In the genomic region with DNA sequence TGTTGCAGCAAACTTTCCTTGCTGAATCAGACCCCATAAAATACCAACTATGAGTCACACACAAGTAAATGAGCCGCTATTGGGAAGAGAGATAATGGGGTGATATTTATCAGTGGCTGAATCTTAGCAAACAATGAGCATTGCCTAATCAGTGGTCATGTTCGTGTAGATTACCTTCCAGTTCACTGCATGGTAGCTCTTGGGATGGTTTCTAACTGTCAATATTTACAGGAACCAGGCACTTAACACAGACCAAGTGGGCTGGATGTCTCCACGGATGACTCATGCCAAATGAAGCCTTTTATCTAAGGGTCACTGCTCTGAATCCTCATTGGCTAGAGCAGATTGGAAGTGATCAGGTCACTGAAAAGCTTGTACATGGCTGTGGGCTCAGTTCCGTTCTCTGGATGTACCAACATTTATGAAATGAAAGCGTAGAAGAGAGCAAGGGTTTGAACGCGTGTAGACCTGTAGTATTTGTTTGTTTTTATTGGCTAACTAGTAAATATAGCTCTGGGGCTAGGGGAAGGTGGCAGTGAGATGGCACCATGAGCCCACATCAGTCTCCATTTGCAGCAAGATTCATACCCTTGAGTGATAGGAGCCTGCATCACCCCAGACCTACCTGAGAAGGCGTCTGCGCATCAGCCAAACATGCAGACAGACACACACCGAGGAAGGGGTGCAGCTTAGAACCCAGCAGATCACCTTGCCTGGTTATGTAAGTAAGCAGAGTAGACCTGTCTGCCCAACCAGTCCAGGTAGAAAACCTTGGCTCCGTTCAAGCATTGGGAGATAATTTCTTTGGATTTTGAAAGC, we compare ENCODE assay signal across 8 cellular contexts.
DNase-seq lines count a peak whose midpoint lies in the region; ATAC-seq and TF ChIP-seq lines count a peak whose summit lies in the region.

No MANE protein-coding gene starts in this region.

- intact Hi-C loops in activated T-helper 2 cell treated with anti-CD3 and anti-CD28 coated beads, Interferon-gamma antibody, Interleukin-2, Interleukin-4, amounts not matched to agents 10 μg/mL and 5 μg/mL and 100 μg/mL, durations not matched to agents 14 hours and 24 hours and 36 hours (cut with micrococcal nuclease) = loop anchor here (1.0 to 5.0 kb wide), 3 partner anchors 36 to 488 kb away; no protein-coding TSS in a partner anchor
- intact Hi-C loops in upper lobe of right lung (cut with DNase I) = no loop called here

- no peaks in the 10 kb centered on the region for H3K9me3 ChIP-seq in upper lobe of right lung

- peaks cover 87% of the 10 kb centered on the region for H3K4me1 Mint-ChIP-seq in activated T-helper 2 cell treated with anti-CD3 and anti-CD28 coated beads, Interferon-gamma antibody, Interleukin-2, Interleukin-4, amounts not matched to agents 10 μg/mL and 5 μg/mL and 100 μg/mL, durations not matched to agents 14 hours and 24 hours and 36 hours (ENCODE audit: low read depth)

- H3K27me3 Mint-ChIP-seq in activated T-helper 2 cell treated with anti-CD3 and anti-CD28 coated beads, Interferon-gamma antibody, Interleukin-2, Interleukin-4, amounts not matched to agents 10 μg/mL and 5 μg/mL and 100 μg/mL, durations not matched to agents 14 hours and 24 hours and 36 hours (ENCODE audit: low read depth) = no peaks in the 10 kb centered on the region

- no peaks in the 10 kb centered on the region for H3K27me3 ChIP-seq in upper lobe of right lung

- H3K36me3 ChIP-seq in upper lobe of right lung = no peaks in the 10 kb centered on the region

- peak overlapping the region; percentile 95 for H3K27ac ChIP-seq in upper lobe of right lung

- H3K9me3 Mint-ChIP-seq in activated T-helper 2 cell treated with anti-CD3 and anti-CD28 coated beads, Interferon-gamma antibody, Interleukin-2, Interleukin-4, amounts not matched to agents 10 μg/mL and 5 μg/mL and 100 μg/mL, durations not matched to agents 14 hours and 24 hours and 36 hours = peaks cover 4% of the 10 kb centered on the region

- H3K4me1 ChIP-seq in upper lobe of right lung = peaks cover 63% of the 10 kb centered on the region

- peaks cover 52% of the 10 kb centered on the region for H3K36me3 Mint-ChIP-seq in activated T-helper 2 cell treated with anti-CD3 and anti-CD28 coated beads, Interferon-gamma antibody, Interleukin-2, Interleukin-4, amounts not matched to agents 10 μg/mL and 5 μg/mL and 100 μg/mL, durations not matched to agents 14 hours and 24 hours and 36 hours (ENCODE audit: low read depth)

- H3K27ac Mint-ChIP-seq in activated T-helper 2 cell treated with anti-CD3 and anti-CD28 coated beads, Interferon-gamma antibody, Interleukin-2, Interleukin-4, amounts not matched to agents 10 μg/mL and 5 μg/mL and 100 μg/mL, durations not matched to agents 14 hours and 24 hours and 36 hours = peak overlapping the region; percentile 85

- peak overlapping the region; percentile 48 for H3K4me3 Mint-ChIP-seq in activated T-helper 2 cell treated with anti-CD3 and anti-CD28 coated beads, Interferon-gamma antibody, Interleukin-2, Interleukin-4, amounts not matched to agents 10 μg/mL and 5 μg/mL and 100 μg/mL, durations not matched to agents 14 hours and 24 hours and 36 hours (ENCODE audit: low read depth)

- DNase-seq in DMS79 (lab: John Stamatoyannopoulos, UW) (peak; percentile 76), NCI-H2029 (lab: John Stamatoyannopoulos, UW) (peak; percentile 96), left lobe of liver (ENCODE audit: low spot score) (peak; percentile 83), upper lobe of right lung (peak; percentile 15), D341Med (ENCODE audit: low spot score) (no peak), putamen (ENCODE audit: low spot score) (no peak), pons (ENCODE audit: low spot score) (no peak)
- no peak for DNase-seq in activated T-helper 2 cell treated with anti-CD3 and anti-CD28 coated beads, Interferon-gamma antibody, Interleukin-2, Interleukin-4, amounts not matched to agents 10 μg/mL and 5 μg/mL and 100 μg/mL, durations not matched to agents 14 hours and 24 hours and 36 hours (ENCODE audit: low spot score)

- no peak overlapping the region for H3K4me3 ChIP-seq in upper lobe of right lung

- peak; percentile 36 for ATAC-seq in left lobe of liver
- peak; percentile 40 for ATAC-seq in upper lobe of right lung

- no peak for TF ChIP-seq CTCF in upper lobe of right lung (IDR thresholded peaks at IDR 0.05)

Comparison
In these comparisons a context has a peak if more than half of its experiments do, and no peak if none do; other contexts are left out.
1. DNase-seq: peak in DMS79 (single experiment), NCI-H2029 (single experiment), left lobe of liver (single experiment) and upper lobe of right lung (single experiment); none in activated T-helper 2 cell treated with anti-CD3 and anti-CD28 coated beads, Interferon-gamma antibody, Interleukin-2, Interleukin-4, amounts not matched to agents 10 μg/mL and 5 μg/mL and 100 μg/mL, durations not matched to agents 14 hours and 24 hours and 36 hours (single experiment), D341Med (single experiment), putamen (single experiment) and pons (single experiment).